Comparison of ENCODE assay signal across 15 cellular contexts in the genomic region with DNA sequence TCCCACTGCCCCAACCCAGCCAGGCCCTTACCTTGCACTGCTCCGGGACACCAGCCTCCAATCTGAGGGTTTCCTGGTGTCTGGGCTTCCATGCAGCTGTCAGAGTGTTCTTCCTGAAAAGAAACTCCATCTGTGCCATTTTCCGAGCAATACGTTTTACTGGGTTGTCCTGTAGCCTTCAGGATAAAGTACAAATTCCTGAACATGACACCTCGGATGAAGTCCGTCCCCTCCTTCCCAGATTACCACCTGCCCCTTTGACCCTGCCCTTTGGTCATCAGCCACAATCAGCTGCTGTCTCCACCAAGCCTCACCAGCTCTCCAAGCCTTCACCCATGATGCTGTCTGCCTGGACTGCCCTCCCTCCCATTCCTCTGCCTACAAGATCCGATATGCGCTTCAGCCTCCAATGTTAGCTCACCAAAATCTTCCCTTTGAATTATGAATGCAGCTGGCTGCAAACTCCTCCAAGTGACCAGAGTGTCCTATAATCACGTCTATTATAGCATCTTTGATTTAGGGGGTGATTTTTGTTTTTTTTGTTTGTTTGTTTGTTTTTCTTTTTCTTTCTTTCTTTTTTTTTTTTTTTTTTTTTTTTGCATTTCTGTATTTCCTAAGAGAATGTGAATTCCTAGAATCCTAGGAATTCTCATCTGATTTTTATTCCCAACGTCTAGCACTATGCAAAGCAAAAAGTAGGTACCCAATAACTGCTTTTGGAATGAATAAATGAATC.
DNase-seq lines count a peak whose midpoint lies in the region; ATAC-seq and TF ChIP-seq lines count a peak whose summit lies in the region.
"Had no signal": no experiment of that assay in that cellular context is flagged by ENCODE, and none has a peak within 500 bp of the region (broad histone marks: within the 10 kb centered on the region; RNA-seq: fewer than 3 reads in every experiment).

No MANE protein-coding gene starts in this region.

- peak overlapping the region; percentile 39; the same call in 2 of the 3 replicates for H3K4me3 Mint-ChIP-seq in GM23338
- H3K4me3 Mint-ChIP-seq: activated T-helper 17 cell treated with anti-CD3 and anti-CD28 coated beads, Interleukin-2, amount 50 U/mL, for 72 hours; stimulated activated naive B cell treated with anti-CD40 and anti-IgM and Interleukin-4, amounts not matched to agents 10 μg/mL and 1 μg/mL and 100 μg/mL, for 72 hours had no signal

- H3K36me3 ChIP-seq in GM23338 (ENCODE audit: insufficient read depth) (no peaks in the 10 kb centered on the region), Panc1 (ENCODE audit: control insufficient read depth, insufficient read depth, low read length) (no peaks in the 10 kb centered on the region), hepatocyte (replicated peaks; ENCODE audit: insufficient read depth, low read depth) (no peaks in the 10 kb centered on the region), neuronal stem cell (replicated peaks in 1 of 2; ENCODE audit: control insufficient read depth in 2 of 2, insufficient read depth in 2 of 2, low read length in 2 of 2) (no peaks in the 10 kb centered on the region)
- H3K36me3 ChIP-seq: lower lobe of right lung, neutrophil, sigmoid colon, upper lobe of right lung had no signal

- H3K27me3 ChIP-seq in GM23338 (ENCODE audit: insufficient read depth) (no peaks in the 10 kb centered on the region), Panc1 (ENCODE audit: control insufficient read depth, insufficient read depth, low read length) (no peaks in the 10 kb centered on the region), hepatocyte (no peaks in the 10 kb centered on the region), neuronal stem cell (ENCODE audit: control insufficient read depth in 3 of 3, insufficient read depth in 3 of 3, low read depth in 1 of 3, low read length in 3 of 3) (peaks cover 0 to 3% (median 0%) of the 10 kb centered on the region in 3 experiments)
- H3K27me3 ChIP-seq: sigmoid colon, upper lobe of right lung had no signal

- H4K20me1 ChIP-seq in GM23338 (replicated peaks; ENCODE audit: insufficient read depth) (no peaks in the 10 kb centered on the region), hepatocyte (ENCODE audit: insufficient read depth, poor library complexity, severe bottlenecking) (no peaks in the 10 kb centered on the region)

- H4K8ac ChIP-seq in neuronal stem cell (ENCODE audit: low read depth, low read length): no peak overlapping the region

- peak; percentile 54 for ATAC-seq in GM23338
- ATAC-seq in Panc1: no peak
- ATAC-seq: activated T-helper 17 cell treated with anti-CD3 and anti-CD28 coated beads, Interleukin-2, amount 50 U/mL, for 72 hours; stimulated activated naive B cell treated with anti-CD40 and anti-IgM and Interleukin-4, amounts not matched to agents 10 μg/mL and 1 μg/mL and 100 μg/mL, for 72 hours had no signal

- in situ Hi-C loops in Panc1 (cut with HindIII; ENCODE audit: low pct_unique_long_range_greater_than_20kb, low sequenced_read_pairs): no loop called here

- H3K79me1 ChIP-seq in neuronal stem cell (ENCODE audit: low read depth, low read length): no peaks in the 10 kb centered on the region

- H3K9ac ChIP-seq in neuronal stem cell (ENCODE audit: low read depth, low read length, poor library complexity): peak overlapping the region; percentile 70

- H3K4ac ChIP-seq in neuronal stem cell (ENCODE audit: low read length): no peak overlapping the region

- H3K4me1 ChIP-seq in GM23338 (ENCODE audit: insufficient read depth) (peaks cover 30% of the 10 kb centered on the region), Panc1 (ENCODE audit: control insufficient read depth, insufficient read depth, low read length) (peaks cover 10% of the 10 kb centered on the region), hepatocyte (ENCODE audit: insufficient read depth) (peaks cover 7% of the 10 kb centered on the region), neuronal stem cell (ENCODE audit: control insufficient read depth in 2 of 2, insufficient read depth in 1 of 2, low read depth in 1 of 2, low read length in 2 of 2) (peaks cover 6 to 16% of the 10 kb centered on the region in 2 donors)
- H3K4me1 ChIP-seq: lower lobe of right lung, upper lobe of right lung had no signal

- H3K4me1 Mint-ChIP-seq in GM23338: peaks cover 29% of the 10 kb centered on the region
- H3K4me1 Mint-ChIP-seq: activated T-helper 17 cell treated with anti-CD3 and anti-CD28 coated beads, Interleukin-2, amount 50 U/mL, for 72 hours; stimulated activated naive B cell treated with anti-CD40 and anti-IgM and Interleukin-4, amounts not matched to agents 10 μg/mL and 1 μg/mL and 100 μg/mL, for 72 hours had no signal

- H3K23ac ChIP-seq in neuronal stem cell (ENCODE audit: low read depth, low read length, poor library complexity): no peak overlapping the region

- no TSS peak for BruUV-seq in Panc1 (replicated peaks; lab: Mats Ljungman, UMichigan)

- no peaks in the 10 kb centered on the region for H3K36me3 Mint-ChIP-seq in GM23338 (ENCODE audit: low read depth)
- H3K36me3 Mint-ChIP-seq: stimulated activated naive B cell treated with anti-CD40 and anti-IgM and Interleukin-4, amounts not matched to agents 10 μg/mL and 1 μg/mL and 100 μg/mL, for 72 hours had no signal

- H2BK120ac ChIP-seq in neuronal stem cell (ENCODE audit: low read depth, low read length): no peak overlapping the region

- intact Hi-C loops in Panc1 (cut with micrococcal nuclease; ENCODE audit: unreplicated experiment): loop anchor here (2.0 kb wide), 2 partner anchors 68 to 106 kb away; no protein-coding TSS in a partner anchor

- H2BK15ac ChIP-seq in neuronal stem cell (ENCODE audit: low read length): no peak overlapping the region

- H3K9me3 Mint-ChIP-seq in GM23338: no peaks in the 10 kb centered on the region; the same call in 1 of the 3 replicates
- H3K9me3 Mint-ChIP-seq: activated T-helper 17 cell treated with anti-CD3 and anti-CD28 coated beads, Interleukin-2, amount 50 U/mL, for 72 hours; stimulated activated naive B cell treated with anti-CD40 and anti-IgM and Interleukin-4, amounts not matched to agents 10 μg/mL and 1 μg/mL and 100 μg/mL, for 72 hours had no signal

- H4K91ac ChIP-seq in neuronal stem cell (ENCODE audit: low read depth, low read length, poor library complexity): no peak overlapping the region

- POLR2A ChIA-PET in Panc1 (lab: Charles Lee): interaction anchor here (0.6 kb wide), 2 partner anchors 24 to 75 kb away, joined by 3 to 10 read pairs; no protein-coding TSS in a partner anchor

- H3K4me3 ChIP-seq in GM23338 (no peak overlapping the region), Panc1 (ENCODE audit: low read depth in 2 of 2, low read length in 2 of 2) (no peak overlapping the region), hepatocyte (no peak overlapping the region), neuronal stem cell (ENCODE audit: low read length in 2 of 2) (no peak overlapping the region)
- H3K4me3 ChIP-seq: lower lobe of right lung, sigmoid colon, upper lobe of right lung had no signal

- peaks cover 4% of the 10 kb centered on the region for H3K27me3 Mint-ChIP-seq in GM23338 (ENCODE audit: insufficient read depth, low read depth, poor library complexity)

- peak overlapping the region; percentile 61 for H3K27ac Mint-ChIP-seq in GM23338
- H3K27ac Mint-ChIP-seq: activated T-helper 17 cell treated with anti-CD3 and anti-CD28 coated beads, Interleukin-2, amount 50 U/mL, for 72 hours; stimulated activated naive B cell treated with anti-CD40 and anti-IgM and Interleukin-4, amounts not matched to agents 10 μg/mL and 1 μg/mL and 100 μg/mL, for 72 hours had no signal

- WGBS in hepatocyte (ENCODE audit: low lambda C conversion rate, missing lambda C conversion rate): 35% methylated on average over 9 of the region's 9 CpGs
- WGBS in neuronal stem cell (ENCODE audit: extremely low coverage in 2 of 2, insufficient read length in 2 of 2, insufficient replicate concordance in 1 of 2), 2 donors: no CpG with 5 or more reads among the region's 9 CpGs

- no peak overlapping the region for H3K14ac ChIP-seq in neuronal stem cell (ENCODE audit: low read length)

- DNase-seq in GM23338 (ENCODE audit: low spot score) (peak; percentile 28), Panc1 (ENCODE audit: low read depth, low spot score) (no peak), hepatocyte (ENCODE audit: low spot score) (peak; percentile 73), neuronal stem cell (ENCODE audit: low spot score) (no peak), GM20000 (ENCODE audit: low spot score) (no peak), NCI-H2029 (lab: John Stamatoyannopoulos, UW) (no peak), Kasumi-1 (lab: John Stamatoyannopoulos, UW) (no peak)
- DNase-seq in activated T-cell treated with anti-CD3 and anti-CD28 coated beads, Interleukin-2, amount 50 U/mL, for 1 hour: no peak
- DNase-seq: activated CD4-positive, alpha-beta T cell treated with anti-CD3 and anti-CD28 coated beads, Interleukin-2, amount 50 U/mL, for 4 hours; stimulated activated naive B cell treated with anti-CD40 and anti-IgM and Interleukin-4, amounts not matched to agents 10 μg/mL and 1 μg/mL and 100 μg/mL, for 72 hours had no signal

- TF ChIP-seq CTCF in GM23338 (conservative IDR thresholded peaks at IDR 0.05; ENCODE audit: low read depth in 2 of 2) (no peak), Panc1 (IDR thresholded peaks at IDR 0.05) (no peak), hepatocyte (IDR thresholded peaks at IDR 0.05; ENCODE audit: poor library complexity) (no peak), GM20000 (IDR thresholded peaks at IDR 0.05; ENCODE audit: extremely low read depth, missing control alignments) (no peak)

- H3K27ac ChIP-seq in GM23338 (ENCODE audit: low read depth) (peak overlapping the region; percentile 61), Panc1 (ENCODE audit: low read length) (peak overlapping the region; percentile 18; the same call in 1 of the 2 replicates), hepatocyte (peak overlapping the region; percentile 75), neuronal stem cell (replicated peaks; ENCODE audit: low read length) (no peak overlapping the region)
- H3K27ac ChIP-seq: lower lobe of right lung, neutrophil, sigmoid colon, upper lobe of right lung had no signal

- no peak overlapping the region for H3K18ac ChIP-seq in neuronal stem cell (ENCODE audit: low read length)

- H3K4me2 ChIP-seq in GM23338 (peak overlapping the region; percentile 47), hepatocyte (peak overlapping the region; percentile 36), neuronal stem cell (ENCODE audit: insufficient read depth, low read length, poor library complexity, severe bottlenecking) (no peak overlapping the region)

- H2AFZ ChIP-seq in GM23338 (peak overlapping the region; percentile 89), hepatocyte (no peak overlapping the region), neuronal stem cell (ENCODE audit: low read length) (peak overlapping the region; percentile 21)

- CTCF ChIA-PET in Panc1 (lab: Charles Lee): interaction anchor here (0.6 to 1.1 kb wide), 9 partner anchors 16 to 1911 kb away, joined by 3 to 9 read pairs (median 5); no protein-coding TSS in a partner anchor

- H3F3A ChIP-seq in GM23338 (replicated peaks; ENCODE audit: low read depth): no peaks in the 10 kb centered on the region

- H2BK5ac ChIP-seq in neuronal stem cell (ENCODE audit: low read length): no peak overlapping the region

- H3K9me3 ChIP-seq in Panc1 (ENCODE audit: control insufficient read depth, insufficient read depth, low read depth, low read length) (no peaks in the 10 kb centered on the region), hepatocyte (ENCODE audit: low read depth) (no peaks in the 10 kb centered on the region), neuronal stem cell (replicated peaks in 1 of 2; ENCODE audit: control insufficient read depth in 2 of 2, insufficient read depth in 1 of 2, low read depth in 1 of 2, low read length in 2 of 2) (no peaks in the 10 kb centered on the region)
- H3K9me3 ChIP-seq: lower lobe of right lung, neutrophil, sigmoid colon, upper lobe of right lung had no signal

- H3K9me2 ChIP-seq in GM23338 (ENCODE audit: insufficient read depth) (no peaks in the 10 kb centered on the region), hepatocyte (replicated peaks; ENCODE audit: insufficient read depth) (no peaks in the 10 kb centered on the region)

- no peak overlapping the region for H2AK5ac ChIP-seq in neuronal stem cell (ENCODE audit: low read depth, low read length)

- H3K79me2 ChIP-seq in GM23338 (replicated peaks; ENCODE audit: insufficient read depth) (no peaks in the 10 kb centered on the region), hepatocyte (no peaks in the 10 kb centered on the region)

- H2BK12ac ChIP-seq in neuronal stem cell (ENCODE audit: low read length): no peak overlapping the region

Comparison
In these comparisons a context has a peak if more than half of its experiments do, and no peak if none do; other contexts are left out.
1. DNase-seq: peak in GM23338 (single experiment) and hepatocyte (single experiment); none in Panc1 (single experiment), neuronal stem cell (single experiment), GM20000 (single experiment), activated T-cell treated with anti-CD3 and anti-CD28 coated beads, Interleukin-2, amount 50 U/mL, for 1 hour (single experiment), NCI-H2029 (single experiment) and Kasumi-1 (0 of 2).